In genomic region chr18:62957885-62958472, GRCh38 we compare ENCODE assay signal across 8 cellular contexts.
A peak's percentile ranks its signal among the peaks of the same experiment; 100 is the strongest.
DNase-seq lines count a peak whose midpoint lies in the region; ATAC-seq and TF ChIP-seq lines count a peak whose summit lies in the region.

No MANE protein-coding gene starts in this region.

- H3K9ac ChIP-seq in Loucy (ENCODE audit: low read depth, low read length, poor library complexity, severe bottlenecking): no peak overlapping the region

- no peaks in the 10 kb centered on the region for H3F3A ChIP-seq in Loucy (ENCODE audit: low read depth)

- intact Hi-C loops in spleen (cut with DNase I; ENCODE audit: low total_unique reads): no loop called here

- no peak overlapping the region for H2AFZ ChIP-seq in Loucy (ENCODE audit: low read length)

- H3K36me3 ChIP-seq in Loucy (ENCODE audit: insufficient read depth, low read length): peaks cover 8% of the 10 kb centered on the region; the same call in 1 of the 2 replicates
- H3K36me3 ChIP-seq in spleen: peaks cover 0 to 5% (median 0%) of the 10 kb centered on the region in 6 donors

- ATAC-seq in GM18511 (IDR thresholded peaks at IDR 0.05; ENCODE audit: unreplicated experiment) (peak; percentile 74), HG02642 (IDR thresholded peaks at IDR 0.05; ENCODE audit: poor library complexity, unreplicated experiment) (no peak), GM18505 (IDR thresholded peaks at IDR 0.05; ENCODE audit: unreplicated experiment) (no peak)

- H4K20me1 ChIP-seq in Loucy (ENCODE audit: insufficient read depth, low read length, poor library complexity, severe bottlenecking): no peaks in the 10 kb centered on the region

- TF ChIP-seq POLR2A in spleen (IDR thresholded peaks at IDR 0.05): no peak
- no peak for TF ChIP-seq POLR2A in GM18505 (IDR thresholded peaks at IDR 0.05; ENCODE audit: borderline replicate concordance, extremely low read depth, insufficient read depth, insufficient read length)

- H3K9me2 ChIP-seq in Loucy (replicated peaks; ENCODE audit: low read depth, low read length): no peaks in the 10 kb centered on the region

- H3K27me3 ChIP-seq in Loucy (ENCODE audit: insufficient read depth, low read length, poor library complexity, severe bottlenecking) (no peaks in the 10 kb centered on the region), spleen (replicated peaks in 1 of 7) (no peaks in the 10 kb centered on the region)

- H3K4me1 ChIP-seq in Loucy (ENCODE audit: insufficient read depth, low read length, poor library complexity, severe bottlenecking) (peaks cover 23% of the 10 kb centered on the region), spleen (peaks cover 0 to 19% (median 0%) of the 10 kb centered on the region in 6 donors)

- H3K79me2 ChIP-seq in Loucy (ENCODE audit: insufficient read depth, low read length): no peaks in the 10 kb centered on the region

- no peak for DNase-seq in AG04449 (ENCODE audit: low read depth, low spot score)
- peak in 2 of 3 experiments; percentile 8 to 11 for DNase-seq in activated CD8-positive, alpha-beta memory T cell treated with anti-CD3 and anti-CD28 coated beads for 48 hours (ENCODE audit: low read depth in 2 of 3, low spot score in 2 of 3)
- peak in 1 of 2 donors; percentile 54 for DNase-seq in foreskin fibroblast
- no peak for DNase-seq in spleen

- H3K27ac ChIP-seq in spleen: no peak overlapping the region

- H3K4me3 ChIP-seq in AG04449 (ENCODE audit: low read depth, low read length): no peak overlapping the region
- no peak overlapping the region for H3K4me3 ChIP-seq in Loucy (ENCODE audit: low read length, poor library complexity, severe bottlenecking)
- H3K4me3 ChIP-seq in foreskin fibroblast (ENCODE audit: low read depth in 1 of 2, low read length in 2 of 2): no peak overlapping the region
- no peak overlapping the region for H3K4me3 ChIP-seq in spleen

- WGBS in spleen, 5 donors: 66 to 80% (median 72%) methylated on average over 9 of the region's 9 CpGs

- H3K9me3 ChIP-seq in Loucy (ENCODE audit: insufficient read depth, low read depth, low read length) (no peaks in the 10 kb centered on the region), spleen (no peaks in the 10 kb centered on the region)

- POLR2A ChIA-PET in AG04449 (lab: Yijun Ruan, JAX): no interaction called here

- TF ChIP-seq CTCF in AG04449 (IDR thresholded peaks at IDR 0.05; ENCODE audit: insufficient read depth, low read length, missing control alignments): peak; percentile 13
- TF ChIP-seq CTCF in Loucy (conservative IDR thresholded peaks at IDR 0.05; ENCODE audit: low read length): peak; percentile 66
- TF ChIP-seq CTCF in foreskin fibroblast (IDR thresholded peaks at IDR 0.05; ENCODE audit: low read depth, low read length): peak; percentile 28
- TF ChIP-seq CTCF in spleen (IDR thresholded peaks at IDR 0.05 in 8 of 11, conservative IDR thresholded peaks at IDR 0.05 in 3 of 11): peak in 8 of 11 experiments; percentile 29 to 57 (median 46)

- CTCF ChIA-PET in AG04449 (lab: Yijun Ruan, JAX): interaction anchor here (0.8 to 9.8 kb wide), 14 partner anchors 13 to 373 kb away, joined by 3 to 59 read pairs (median 4); partner anchors contain the start of gene PHLPP1

- H3K4me2 ChIP-seq in Loucy (ENCODE audit: low read depth, low read length, poor library complexity, severe bottlenecking): no peak overlapping the region

Comparison
In these comparisons a context has a peak if more than half of its experiments do, and no peak if none do; other contexts are left out.
1. DNase-seq: peak in activated CD8-positive, alpha-beta memory T cell treated with anti-CD3 and anti-CD28 coated beads for 48 hours (2 of 3); none in AG04449 (single experiment) and spleen (single experiment).
2. CTCF ChIP-seq: peak in every context shown above with its lines; median percentile 66 in Loucy; 46 in spleen; 28 in foreskin fibroblast; 13 in AG04449.